ENCODE assay signal across 31 cellular contexts in the genomic region with DNA sequence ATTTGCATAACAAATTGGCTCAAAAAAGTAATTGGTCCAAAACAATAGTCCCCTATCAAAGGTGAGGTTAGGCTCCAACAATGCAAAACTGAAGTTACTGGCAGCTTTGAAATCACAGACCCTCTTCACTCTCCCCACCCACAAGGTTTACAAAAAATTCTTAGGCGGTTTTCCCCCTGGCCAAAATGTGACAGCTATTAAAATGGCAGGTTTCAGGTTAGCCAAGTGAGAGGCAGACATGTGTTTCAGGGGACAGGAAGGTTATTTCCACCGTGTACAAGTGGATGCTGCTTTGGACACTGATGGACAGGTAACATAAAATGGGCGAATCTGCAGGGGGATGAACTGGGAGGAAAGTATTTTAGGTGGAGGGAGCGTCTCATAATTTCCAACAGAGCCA. TPM values are rescaled to one million over a fixed set of nuclear protein-coding genes. Genes with fewer than 3 reads are reported as not detected.
"Had no signal": no experiment of that assay in that cellular context is flagged by ENCODE, and none has a peak within 500 bp of the region (broad histone marks: within the 10 kb centered on the region; RNA-seq: fewer than 3 reads in every experiment).

No MANE protein-coding gene starts in this region.

- H3K36me3 Mint-ChIP-seq: mesothelial cell of epicardium; naive thymus-derived CD4-positive, alpha-beta T cell; natural killer cell treated with Interleukin-12 subunit alpha and Interleukin-12 subunit beta and Interleukin-15 and Interleukin-18, amount 100 ng/mL, for 72 hours; stimulated activated memory B cell treated with anti-CD40 and anti-IgM and Interleukin-4, amounts not matched to agents 10 μg/mL and 1 μg/mL and 100 μg/mL, for 72 hours had no signal

- H3K4me3 Mint-ChIP-seq: mesothelial cell of epicardium; naive thymus-derived CD4-positive, alpha-beta T cell; natural killer cell treated with Interleukin-12 subunit alpha and Interleukin-12 subunit beta and Interleukin-15 and Interleukin-18, amount 100 ng/mL, for 72 hours; stimulated activated memory B cell treated with anti-CD40 and anti-IgM and Interleukin-4, amounts not matched to agents 10 μg/mL and 1 μg/mL and 100 μg/mL, for 72 hours; stimulated activated naive CD8-positive, alpha-beta T cell treated with anti-CD3 and anti-CD28 coated beads, Interleukin-15, amount 100 ng/mL, for 72 hours had no signal

- DNase-seq: islet precursor cell; left ventricle myocardium inferior; mesendoderm; naive thymus-derived CD4-positive, alpha-beta T cell; ovary; right lobe of liver; stimulated activated CD4-positive, alpha-beta T cell treated with anti-CD3 and anti-CD28 coated beads, Interleukin-1b, Interleukin-23, amount 100 ng/mL, for 48 hours; stimulated activated CD4-positive, alpha-beta T cell treated with anti-CD3 and anti-CD28 coated beads, Interleukin-2, amount 100 ng/mL, for 48 hours; stimulated activated CD4-positive, alpha-beta T cell treated with anti-CD3 and anti-CD28 coated beads, Interleukin-4, amount 100 ng/mL, for 4 hours; stimulated activated CD8-positive, alpha-beta memory T cell treated with anti-CD3 and anti-CD28 coated beads, Interleukin-4, amount 100 ng/mL, for 48 hours; stimulated activated naive CD4-positive, alpha-beta T cell treated with Interleukin-2 at 50 U/mL for 16 hours; stimulated activated naive CD8-positive, alpha-beta T cell treated with anti-CD3 and anti-CD28 coated beads, Interleukin-15, amount 100 ng/mL, for 72 hours; substantia nigra; upper lobe of left lung had no signal

- H3K9me3 Mint-ChIP-seq: mesothelial cell of epicardium; naive thymus-derived CD4-positive, alpha-beta T cell; natural killer cell treated with Interleukin-12 subunit alpha and Interleukin-12 subunit beta and Interleukin-15 and Interleukin-18, amount 100 ng/mL, for 72 hours; stimulated activated memory B cell treated with anti-CD40 and anti-IgM and Interleukin-4, amounts not matched to agents 10 μg/mL and 1 μg/mL and 100 μg/mL, for 72 hours; stimulated activated naive CD8-positive, alpha-beta T cell treated with anti-CD3 and anti-CD28 coated beads, Interleukin-15, amount 100 ng/mL, for 72 hours had no signal

- H3K4me1 Mint-ChIP-seq: mesothelial cell of epicardium; stimulated activated memory B cell treated with anti-CD40 and anti-IgM and Interleukin-4, amounts not matched to agents 10 μg/mL and 1 μg/mL and 100 μg/mL, for 72 hours; stimulated activated naive CD8-positive, alpha-beta T cell treated with anti-CD3 and anti-CD28 coated beads, Interleukin-15, amount 100 ng/mL, for 72 hours had no signal

- ATAC-seq: naive thymus-derived CD4-positive, alpha-beta T cell; natural killer cell treated with Interleukin-12 subunit alpha and Interleukin-12 subunit beta and Interleukin-15 and Interleukin-18, amount 100 ng/mL, for 72 hours; stimulated activated memory B cell treated with anti-CD40 and anti-IgM and Interleukin-4, amounts not matched to agents 10 μg/mL and 1 μg/mL and 100 μg/mL, for 72 hours; stimulated activated naive CD8-positive, alpha-beta T cell treated with anti-CD3 and anti-CD28 coated beads, Interleukin-15, amount 100 ng/mL, for 72 hours had no signal

- H3K27me3 Mint-ChIP-seq: natural killer cell treated with Interleukin-12 subunit alpha and Interleukin-12 subunit beta and Interleukin-15 and Interleukin-18, amount 100 ng/mL, for 72 hours; stimulated activated memory B cell treated with anti-CD40 and anti-IgM and Interleukin-4, amounts not matched to agents 10 μg/mL and 1 μg/mL and 100 μg/mL, for 72 hours; stimulated activated naive CD8-positive, alpha-beta T cell treated with anti-CD3 and anti-CD28 coated beads, Interleukin-15, amount 100 ng/mL, for 72 hours had no signal

- H3K27ac Mint-ChIP-seq: mesothelial cell of epicardium; naive thymus-derived CD4-positive, alpha-beta T cell; natural killer cell treated with Interleukin-12 subunit alpha and Interleukin-12 subunit beta and Interleukin-15 and Interleukin-18, amount 100 ng/mL, for 72 hours; progenitor cell of endocrine pancreas; stimulated activated memory B cell treated with anti-CD40 and anti-IgM and Interleukin-4, amounts not matched to agents 10 μg/mL and 1 μg/mL and 100 μg/mL, for 72 hours; stimulated activated naive CD8-positive, alpha-beta T cell treated with anti-CD3 and anti-CD28 coated beads, Interleukin-15, amount 100 ng/mL, for 72 hours had no signal

- H3K4me3 ChIP-seq: left ventricle myocardium inferior, lung, ovary, right atrium auricular region, right lobe of liver, smooth muscle cell, tibial nerve, upper lobe of left lung, vagina had no signal

RNA-seq across cellular contexts. Expression of a gene that starts 0.9 kb away (rescaled TPM):
- total RNA-seq: kidney epithelial cell; left ventricle myocardium inferior; mesothelial cell of epicardium; mononuclear cell; myocyte; naive thymus-derived CD4-positive, alpha-beta T cell; natural killer cell treated with Interleukin-12 subunit alpha and Interleukin-12 subunit beta and Interleukin-15 and Interleukin-18, amount 100 ng/mL, for 72 hours; omental fat pad; ovary; progenitor cell of endocrine pancreas; pulmonary artery endothelial cell; renal cortical epithelial cell; right atrium auricular region; skeletal muscle tissue; smooth muscle cell; temporal lobe; tibial nerve; vagina had no signal
